In genomic region chr1:2290171-2290578, GRCh38 we compare ENCODE assay signal across 8 cellular contexts.
DNase-seq lines count a peak whose midpoint lies in the region; ATAC-seq, FAIRE-seq and TF ChIP-seq lines count a peak whose summit lies in the region.

No MANE protein-coding gene starts in this region.

- FAIRE-seq in GM12892 (lab: Jason Lieb, UNC), result no peak

- peak overlapping the region; percentile 86 to 90 for H3K27ac ChIP-seq in thoracic aorta

- H3K4me3 Mint-ChIP-seq in glutamatergic neuron (ENCODE audit: unreplicated experiment), result peak overlapping the region; percentile 20

- H3K9me3 ChIP-seq in thoracic aorta, result no peaks in the 10 kb centered on the region

- peaks cover 24% of the 10 kb centered on the region for H3K4me1 Mint-ChIP-seq in glutamatergic neuron (ENCODE audit: low read depth, unreplicated experiment)

- H3K27me3 Mint-ChIP-seq in glutamatergic neuron (ENCODE audit: unreplicated experiment), result peaks cover 24% of the 10 kb centered on the region

- peaks cover 79 to 90% of the 10 kb centered on the region in 2 donors for H3K4me1 ChIP-seq in thoracic aorta (ENCODE audit: control insufficient read depth in 1 of 2, low read depth in 2 of 2)

- TF ChIP-seq CTCF in glutamatergic neuron (IDR thresholded peaks at IDR 0.05; ENCODE audit: partially characterized antibody, unreplicated experiment) (no peak), thoracic aorta (IDR thresholded peaks at IDR 0.05) (no peak)

- no peaks in the 10 kb centered on the region for H3K36me3 Mint-ChIP-seq in glutamatergic neuron (ENCODE audit: unreplicated experiment)

- no peaks in the 10 kb centered on the region for H3K27me3 ChIP-seq in thoracic aorta (replicated peaks; ENCODE audit: insufficient read depth)

- ATAC-seq in GM21447 (IDR thresholded peaks at IDR 0.05; ENCODE audit: unreplicated experiment) (peak; percentile 4), SK-N-SH treated with all-trans-retinoic acid at 6 μM for 48 hours (peak; percentile 15), thoracic aorta (ENCODE audit: insufficient number of reproducible peaks, low FRiP score, low read depth) (no peak)

- peaks cover 22% of the 10 kb centered on the region for H3K9me3 Mint-ChIP-seq in glutamatergic neuron (ENCODE audit: unreplicated experiment)

- H3K27ac Mint-ChIP-seq in glutamatergic neuron (ENCODE audit: unreplicated experiment), result peak overlapping the region; percentile 59

- DNase-seq in AML-193 (lab: John Stamatoyannopoulos, UW) (peak; percentile 39 to 62), glutamatergic neuron (no peak), thoracic aorta (ENCODE audit: low spot score) (no peak), NCI-H1105 treated with DMSO at 0.1 percent for 48 hours (lab: John Stamatoyannopoulos, UW) (no peak), NCI-H1436 (lab: John Stamatoyannopoulos, UW) (no peak), GM12892 (ENCODE audit: insufficient read length) (no peak)

- TF ChIP-seq POLR2A in GM12892 (IDR thresholded peaks at IDR 0.05; ENCODE audit: low read depth, low read length), result no peak

- H3K36me3 ChIP-seq in thoracic aorta, result no peaks in the 10 kb centered on the region

- peak overlapping the region; percentile 73 for H3K4me3 ChIP-seq in thoracic aorta

TF ChIP-seq in SK-N-SH treated with all-trans-retinoic acid at 6 μM for 48 hours, 23 proteins besides CTCF, POLR2A, EP300 and RAD21:
- no peak for TF ChIP-seq PPARA (CRISPR knock-in tag; IDR thresholded peaks at IDR 0.05; ENCODE audit: borderline replicate concordance)
- no peak for TF ChIP-seq ZC3H10 (CRISPR knock-in tag; IDR thresholded peaks at IDR 0.05)
- TF ChIP-seq CSDC2 (CRISPR knock-in tag; IDR thresholded peaks at IDR 0.05), result no peak
- TF ChIP-seq GLIS3 (CRISPR knock-in tag; IDR thresholded peaks at IDR 0.05), result no peak
- TF ChIP-seq ZNF70 (CRISPR knock-in tag; IDR thresholded peaks at IDR 0.05), result no peak
- TF ChIP-seq ZFP30 (CRISPR knock-in tag; IDR thresholded peaks at IDR 0.05), result no peak
- no peak for TF ChIP-seq TCF4 (CRISPR knock-in tag; IDR thresholded peaks at IDR 0.05; ENCODE audit: borderline replicate concordance)
- TF ChIP-seq ESRRG (CRISPR knock-in tag; IDR thresholded peaks at IDR 0.05), result no peak
- no peak for TF ChIP-seq BACH2 (CRISPR knock-in tag; IDR thresholded peaks at IDR 0.05; ENCODE audit: borderline replicate concordance)
- TF ChIP-seq ZFP3 (CRISPR knock-in tag; IDR thresholded peaks at IDR 0.05), result no peak
- no peak for TF ChIP-seq PATZ1 (CRISPR knock-in tag; IDR thresholded peaks at IDR 0.05; ENCODE audit: borderline replicate concordance)
- TF ChIP-seq SNAI2 (CRISPR knock-in tag; IDR thresholded peaks at IDR 0.05), result no peak
- no peak for TF ChIP-seq RARB (CRISPR knock-in tag; IDR thresholded peaks at IDR 0.05)
- TF ChIP-seq ARNTL (CRISPR knock-in tag; IDR thresholded peaks at IDR 0.05; ENCODE audit: borderline replicate concordance, low read depth), result no peak
TF ChIP-seq in SK-N-SH treated with all-trans-retinoic acid at 6 μM for 48 hours: peak in this region for 0.

Comparison
In these comparisons a context has a peak if more than half of its experiments do, and no peak if none do; other contexts are left out.
1. DNase-seq: peak in AML-193 (2 of 2); none in glutamatergic neuron (single experiment), thoracic aorta (single experiment), NCI-H1105 treated with DMSO at 0.1 percent for 48 hours (single experiment), NCI-H1436 (single experiment) and GM12892 (single experiment).